In the genomic region with DNA sequence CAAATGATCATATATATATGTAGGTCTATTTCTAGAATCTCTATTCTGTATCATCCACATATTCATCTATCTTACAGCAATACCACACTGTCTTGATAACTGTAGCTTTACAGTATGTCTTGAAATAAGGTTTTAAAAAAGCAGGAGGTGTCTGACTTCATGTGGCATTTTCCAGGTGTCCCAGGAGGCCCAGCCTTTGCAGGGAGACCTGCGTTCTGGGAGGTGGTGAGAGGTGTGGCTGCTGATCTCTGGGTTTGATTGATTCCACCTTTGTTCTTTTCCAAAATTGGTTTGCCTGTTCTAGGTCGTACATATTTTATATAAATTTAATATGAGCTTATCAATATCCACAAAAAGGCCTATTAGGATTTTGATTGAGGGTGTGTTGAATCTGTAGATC, we compare ENCODE assay signal across 32 cellular contexts. TPM values are rescaled to one million over a fixed set of nuclear protein-coding genes. Genes with fewer than 3 reads are reported as not detected.
A peak's percentile ranks its signal among the peaks of the same experiment; 100 is the strongest.
DNase-seq lines count a peak whose midpoint lies in the region; ATAC-seq and TF ChIP-seq lines count a peak whose summit lies in the region.
"Had no signal": no experiment of that assay in that cellular context is flagged by ENCODE, and none has a peak within 500 bp of the region (broad histone marks: within the 10 kb centered on the region; RNA-seq: fewer than 3 reads in every experiment).

No MANE protein-coding gene starts in this region.

- no peak for ATAC-seq in HG03460 (IDR thresholded peaks at IDR 0.05; ENCODE audit: unreplicated experiment)
- ATAC-seq: CD8-positive, alpha-beta T cell had no signal

- no peak for TF ChIP-seq POLR2A in esophagus muscularis mucosa (IDR thresholded peaks at IDR 0.05; ENCODE audit: low read depth)

- peaks cover 0 to 21% (median 2%) of the 10 kb centered on the region in 4 donors for H3K27me3 ChIP-seq in esophagus muscularis mucosa
- H3K27me3 ChIP-seq: BE2C; BLaER1; BLaER1 treated with 17β-estradiol and CSF1 and Interleukin-3, amounts not matched to agents 10 nM and 100 nM had no signal

- intact Hi-C loops in esophagus muscularis mucosa (cut with DNase I), result no loop called here

- no peaks in the 10 kb centered on the region for H3K36me3 ChIP-seq in esophagus muscularis mucosa
- H3K36me3 ChIP-seq: BE2C; BLaER1; BLaER1 treated with 17β-estradiol and CSF1 and Interleukin-3, amounts not matched to agents 10 nM and 100 nM had no signal

- H3K4me1 ChIP-seq in esophagus muscularis mucosa, result no peaks in the 10 kb centered on the region
- H3K4me1 ChIP-seq: A549; BE2C; BLaER1; BLaER1 treated with 17β-estradiol and CSF1 and Interleukin-3, amounts not matched to agents 10 nM and 100 nM; Caco-2 had no signal

- whole genome bisulfite sequencing in esophagus muscularis mucosa, result 70% methylated on average over 2 of the region's 2 CpGs

- H3K27ac Mint-ChIP-seq in osteocyte (ENCODE audit: unreplicated experiment), result no peak overlapping the region
- H3K27ac Mint-ChIP-seq in type B pancreatic cell, result peak overlapping the region; percentile 99
- H3K27ac Mint-ChIP-seq: B cell; CD4-positive, alpha-beta memory T cell; CD4-positive, alpha-beta T cell; CD4-positive, CD25-positive, alpha-beta regulatory T cell; CD8-positive, alpha-beta memory T cell; CD8-positive, alpha-beta T cell had no signal

- H3K4me3 ChIP-seq in esophagus muscularis mucosa, result no peak overlapping the region
- H3K4me3 ChIP-seq: A549; BLaER1; BLaER1 treated with 17β-estradiol and CSF1 and Interleukin-3, amounts not matched to agents 10 nM and 100 nM had no signal

- no peaks in the 10 kb centered on the region for H3K9me3 ChIP-seq in esophagus muscularis mucosa
- H3K9me3 ChIP-seq: A549; BE2C; BLaER1; BLaER1 treated with 17β-estradiol and CSF1 and Interleukin-3, amounts not matched to agents 10 nM and 100 nM; Caco-2 had no signal

- peak; percentile 57 for DNase-seq in esophagus muscularis mucosa (ENCODE audit: extremely low spot score)
- peak; percentile 32 for DNase-seq in osteocyte (ENCODE audit: extremely low spot score, unreplicated experiment)
- no peak for DNase-seq in type B pancreatic cell (ENCODE audit: extremely low spot score, unreplicated experiment)
- DNase-seq in inferior parietal cortex (ENCODE audit: extremely low spot score), result no peak
- DNase-seq in DMS153 (lab: John Stamatoyannopoulos, UW), result no peak
- DNase-seq: 8988T; ACHN; AML-193; BE2C; C1 segment of cervical spinal cord; Caco-2; Calu3; CD4-positive, alpha-beta memory T cell; CD4-positive, alpha-beta T cell; CD4-positive, CD25-positive, alpha-beta regulatory T cell; CD8-positive, alpha-beta memory T cell; CD8-positive, alpha-beta T cell; COR-L47; DMS 273 treated with DMSO at 0.1 percent for 48 hours; DMS53; DMS79; DMS79 treated with DMSO at 0.1 percent for 48 hours; DND-41; EL had no signal

- H3K4me3 Mint-ChIP-seq in osteocyte (ENCODE audit: unreplicated experiment) (no peak overlapping the region), type B pancreatic cell (no peak overlapping the region)
- H3K4me3 Mint-ChIP-seq: B cell; CD14-positive monocyte; CD4-positive, alpha-beta memory T cell; CD4-positive, alpha-beta T cell; CD4-positive, CD25-positive, alpha-beta regulatory T cell; CD8-positive, alpha-beta memory T cell; CD8-positive, alpha-beta T cell had no signal

- H3K36me3 Mint-ChIP-seq in osteocyte (ENCODE audit: unreplicated experiment) (no peaks in the 10 kb centered on the region), type B pancreatic cell (peaks cover 3% of the 10 kb centered on the region)
- H3K36me3 Mint-ChIP-seq: CD14-positive monocyte; CD4-positive, alpha-beta memory T cell; CD4-positive, CD25-positive, alpha-beta regulatory T cell; CD8-positive, alpha-beta memory T cell; CD8-positive, alpha-beta T cell had no signal

- TF ChIP-seq EP300 in esophagus muscularis mucosa (IDR thresholded peaks at IDR 0.05), result no peak

- TF ChIP-seq CTCF in esophagus muscularis mucosa (IDR thresholded peaks at IDR 0.05) (no peak), osteocyte (IDR thresholded peaks at IDR 0.05) (no peak), type B pancreatic cell (conservative IDR thresholded peaks at IDR 0.05) (no peak)

- H3K4me1 Mint-ChIP-seq in osteocyte (ENCODE audit: unreplicated experiment), result no peaks in the 10 kb centered on the region
- peaks cover 8% of the 10 kb centered on the region for H3K4me1 Mint-ChIP-seq in type B pancreatic cell (ENCODE audit: unreplicated experiment)
- H3K4me1 Mint-ChIP-seq: B cell; CD14-positive monocyte; CD4-positive, alpha-beta memory T cell; CD4-positive, CD25-positive, alpha-beta regulatory T cell; CD8-positive, alpha-beta memory T cell had no signal

- H3K27me3 Mint-ChIP-seq in osteocyte (ENCODE audit: unreplicated experiment) (peaks cover 49% of the 10 kb centered on the region), type B pancreatic cell (no peaks in the 10 kb centered on the region)

- H3K27ac ChIP-seq in esophagus muscularis mucosa (replicated peaks in 1 of 4), result no peak overlapping the region
- H3K27ac ChIP-seq: 22Rv1; A549; BLaER1; BLaER1 treated with 17β-estradiol and CSF1 and Interleukin-3, amounts not matched to agents 10 nM and 100 nM; C4-2B had no signal

- H3K9me3 Mint-ChIP-seq in osteocyte (ENCODE audit: unreplicated experiment), result no peaks in the 10 kb centered on the region
- H3K9me3 Mint-ChIP-seq in type B pancreatic cell, result no peaks in the 10 kb centered on the region
- H3K9me3 Mint-ChIP-seq: CD4-positive, alpha-beta memory T cell; CD4-positive, alpha-beta T cell; CD4-positive, CD25-positive, alpha-beta regulatory T cell; CD8-positive, alpha-beta memory T cell; CD8-positive, alpha-beta T cell had no signal

RNA-seq across cellular contexts. Expression of a gene that starts 26.6 kb away (rescaled TPM):
- total RNA-seq in esophagus muscularis mucosa (under 1 TPM; 0.13 to 0.50 (median 0.41) TPM), osteocyte (0.11 TPM in 1 of 2 replicates, not detected in the other), type B pancreatic cell (ENCODE audit: low replicate concordance) (8.5 and 51.1 TPM in 2 replicates)
- total RNA-seq: B cell; Calu3; CD4-positive, alpha-beta memory T cell; CD4-positive, alpha-beta T cell; CD4-positive, CD25-positive, alpha-beta regulatory T cell; CD8-positive, alpha-beta memory T cell; CD8-positive, alpha-beta T cell had no signal

Comparison
In these comparisons a context has a peak if more than half of its experiments do, and no peak if none do; other contexts are left out.
1. DNase-seq: peak in esophagus muscularis mucosa (single experiment) and osteocyte (single experiment); none in type B pancreatic cell (single experiment), inferior parietal cortex (single experiment) and DMS153 (single experiment).